16 cellular contexts compared by ENCODE assay signal in the genomic region with DNA sequence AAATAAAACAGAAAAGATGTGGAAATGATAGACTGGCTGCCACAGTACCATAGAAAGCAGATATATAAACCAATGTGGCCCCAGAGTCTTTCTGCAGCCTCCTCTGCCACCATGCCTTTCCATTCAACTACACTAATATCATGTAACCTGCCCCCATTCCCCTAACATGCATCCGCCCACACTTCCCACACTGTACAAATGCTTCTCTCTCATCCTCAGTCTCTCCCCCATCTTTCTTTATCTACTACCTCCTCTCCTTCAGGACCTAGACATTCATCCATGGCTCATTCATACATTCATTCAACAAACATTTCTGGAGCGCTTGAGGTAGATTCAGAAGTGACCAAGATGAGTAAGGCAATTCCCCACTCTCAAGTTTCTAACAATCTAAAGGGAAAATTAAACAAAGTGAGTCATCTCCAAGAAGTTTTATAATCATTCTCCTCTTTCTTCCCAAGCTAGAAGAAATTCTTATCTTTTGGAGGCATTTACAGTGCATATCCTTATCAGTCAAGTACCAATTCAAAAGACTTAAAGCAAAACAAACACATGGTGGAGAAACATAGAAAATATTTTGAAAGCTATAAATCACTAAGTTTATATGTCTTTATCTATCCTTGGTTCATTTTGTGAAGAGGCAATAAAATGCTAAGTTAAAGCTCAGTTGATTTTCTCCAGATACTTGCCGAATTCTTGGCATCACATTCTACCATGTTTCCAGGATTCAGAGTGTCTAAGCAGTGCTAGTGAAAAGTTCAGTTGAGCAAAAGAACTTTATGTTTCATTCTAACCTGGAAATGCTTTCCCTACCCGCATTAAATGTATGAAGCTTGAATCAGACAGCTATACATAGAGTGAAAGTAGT.
A peak's percentile ranks its signal among the peaks of the same experiment; 100 is the strongest.
DNase-seq lines count a peak whose midpoint lies in the region; ATAC-seq, FAIRE-seq and TF ChIP-seq lines count a peak whose summit lies in the region.
"Had no signal": no experiment of that assay in that cellular context is flagged by ENCODE, and none has a peak within 500 bp of the region (broad histone marks: within the 10 kb centered on the region; RNA-seq: fewer than 3 reads in every experiment).

No MANE protein-coding gene starts in this region.

- H3K4me3 ChIP-seq in Panc1 (ENCODE audit: low read depth in 2 of 2, low read length in 2 of 2) (no peak overlapping the region), trophoblast cell (ENCODE audit: low read depth, low read length) (no peak overlapping the region), pancreas (no peak overlapping the region)
- H3K4me3 ChIP-seq: MG63 had no signal

- H3K79me2 ChIP-seq in trophoblast cell (ENCODE audit: control insufficient read depth, insufficient read depth, low read length, poor library complexity): no peaks in the 10 kb centered on the region

- H4K8ac ChIP-seq in trophoblast cell (ENCODE audit: low read depth, low read length): no peak overlapping the region

- peak; percentile 78 for ATAC-seq in Panc1
- no peak for ATAC-seq in GM18520 (IDR thresholded peaks at IDR 0.05; ENCODE audit: unreplicated experiment)
- no peak for ATAC-seq in HG03565 (IDR thresholded peaks at IDR 0.05; ENCODE audit: unreplicated experiment)
- no peak for ATAC-seq in pancreas
- ATAC-seq: activated T-helper 17 cell treated with anti-CD3 and anti-CD28 coated beads, Interleukin-2, amount 50 U/mL, for 72 hours; right cardiac atrium; stimulated activated naive CD8-positive, alpha-beta T cell treated with anti-CD3 and anti-CD28 coated beads, Interleukin-15, amount 100 ng/mL, for 72 hours had no signal

- no peak overlapping the region for H3K14ac ChIP-seq in trophoblast cell (ENCODE audit: low read length)

- peaks cover 3% of the 10 kb centered on the region for H3K79me1 ChIP-seq in trophoblast cell (ENCODE audit: low read length)

- intact Hi-C loops in Panc1 (cut with micrococcal nuclease; ENCODE audit: unreplicated experiment): no loop called here
- intact Hi-C loops in pancreas (cut with DNase I): no loop called here

- in situ Hi-C loops in Panc1 (cut with HindIII; ENCODE audit: low pct_unique_long_range_greater_than_20kb, low sequenced_read_pairs): no loop called here

- H3K27ac ChIP-seq in Panc1 (ENCODE audit: low read length) (no peak overlapping the region; the same call in 1 of the 2 replicates), trophoblast cell (ENCODE audit: low read depth, low read length) (no peak overlapping the region), pancreas (no peak overlapping the region)

- H4K91ac ChIP-seq in trophoblast cell (ENCODE audit: low read depth, low read length): no peak overlapping the region

- FAIRE-seq in endometrium (lab: Jason Lieb, UNC) (peak; percentile 86), pancreas (lab: Jason Lieb, UNC) (no peak)

- H3K4me2 ChIP-seq in trophoblast cell (ENCODE audit: low read length): no peak overlapping the region

- WGBS in trophoblast cell (ENCODE audit: extremely low coverage, insufficient coverage, insufficient read length): no CpG with 5 or more reads among the region's 4 CpGs
- 71 to 83% methylated on average over 4 of the region's 4 CpGs for WGBS in pancreas, 2 donors

- H3K27me3 ChIP-seq in Panc1 (ENCODE audit: control insufficient read depth, insufficient read depth, low read length) (no peaks in the 10 kb centered on the region), trophoblast cell (ENCODE audit: insufficient read depth, low read length) (no peaks in the 10 kb centered on the region), pancreas (peaks cover 0 to 3% (median 0%) of the 10 kb centered on the region in 4 donors)
- H3K27me3 ChIP-seq: MG63 had no signal

- TF ChIP-seq CTCF in Panc1 (IDR thresholded peaks at IDR 0.05): no peak
- no peak for TF ChIP-seq CTCF in pancreas (IDR thresholded peaks at IDR 0.05)

- H3K36me3 ChIP-seq in Panc1 (ENCODE audit: control insufficient read depth, insufficient read depth, low read length) (no peaks in the 10 kb centered on the region), trophoblast cell (ENCODE audit: control insufficient read depth in 1 of 2, insufficient read depth in 2 of 2, low read length in 2 of 2) (no peaks in the 10 kb centered on the region), pancreas (no peaks in the 10 kb centered on the region)
- H3K36me3 ChIP-seq: MG63 had no signal

- no peak overlapping the region for H2AK5ac ChIP-seq in trophoblast cell (ENCODE audit: low read length)

- POLR2A ChIA-PET in Panc1 (lab: Charles Lee): no interaction called here

- no peak overlapping the region for H3K9ac ChIP-seq in trophoblast cell (ENCODE audit: low read length)

- H3K18ac ChIP-seq in trophoblast cell (ENCODE audit: low read length): no peak overlapping the region

- no peak overlapping the region for H3K23ac ChIP-seq in trophoblast cell (ENCODE audit: low read length)

- H4K12ac ChIP-seq in trophoblast cell (ENCODE audit: low read depth, low read length): no peak overlapping the region

- no peak overlapping the region for H2BK120ac ChIP-seq in trophoblast cell (ENCODE audit: insufficient read depth, low read length, poor library complexity)

- DNase-seq in EH (ENCODE audit: low read depth) (peak; percentile 96), Panc1 (ENCODE audit: low read depth, low spot score) (no peak), trophoblast cell (peak; percentile 54 to 81), HUDEP-2 (lab: John Stamatoyannopoulos, UW; ENCODE audit: unreplicated experiment in 76 of 76) (no peak), pancreas (no peak)
- DNase-seq: activated CD4-positive, alpha-beta T cell treated with anti-CD3 and anti-CD28 coated beads for 48 hours; CD4-positive, CD25-positive, alpha-beta regulatory T cell; central memory CD4-positive, alpha-beta T cell; islet precursor cell; MG63; right cardiac atrium; stimulated activated naive CD8-positive, alpha-beta T cell treated with anti-CD3 and anti-CD28 coated beads, Interleukin-15, amount 100 ng/mL, for 72 hours had no signal

- H3K4me1 ChIP-seq in Panc1 (ENCODE audit: control insufficient read depth, insufficient read depth, low read length) (no peaks in the 10 kb centered on the region; the same call in 1 of the 2 replicates), trophoblast cell (ENCODE audit: control insufficient read depth in 1 of 2, insufficient read depth in 2 of 2, low read length in 2 of 2) (peaks cover 2 to 3% of the 10 kb centered on the region in 2 experiments), pancreas (no peaks in the 10 kb centered on the region)

- H3K4ac ChIP-seq in trophoblast cell (ENCODE audit: low read depth, low read length): no peak overlapping the region

- H2AFZ ChIP-seq in trophoblast cell (ENCODE audit: insufficient read depth, low read length, poor library complexity): no peak overlapping the region

- no peak overlapping the region for H2BK12ac ChIP-seq in trophoblast cell (ENCODE audit: low read length)

- no peaks in the 10 kb centered on the region for H3K9me3 ChIP-seq in Panc1 (ENCODE audit: control insufficient read depth, insufficient read depth, low read depth, low read length)
- H3K9me3 ChIP-seq in trophoblast cell (ENCODE audit: insufficient read depth, low read depth, low read length): no peaks in the 10 kb centered on the region
- no peaks in the 10 kb centered on the region for H3K9me3 ChIP-seq in pancreas
- H3K9me3 ChIP-seq: MG63 had no signal

- CTCF ChIA-PET in Panc1 (lab: Charles Lee): no interaction called here

- no TSS peak for BruUV-seq in Panc1 (replicated peaks; lab: Mats Ljungman, UMichigan)

- H2BK5ac ChIP-seq in trophoblast cell (ENCODE audit: low read depth, low read length, poor library complexity): no peak overlapping the region

Comparison
In these comparisons a context has a peak if more than half of its experiments do, and no peak if none do; other contexts are left out.
1. DNase-seq: peak in EH (single experiment) and trophoblast cell (2 of 2); none in Panc1 (single experiment), HUDEP-2 (0 of 76) and pancreas (0 of 6).